Comparison of ENCODE assay signal across 29 cellular contexts in the genomic region with DNA sequence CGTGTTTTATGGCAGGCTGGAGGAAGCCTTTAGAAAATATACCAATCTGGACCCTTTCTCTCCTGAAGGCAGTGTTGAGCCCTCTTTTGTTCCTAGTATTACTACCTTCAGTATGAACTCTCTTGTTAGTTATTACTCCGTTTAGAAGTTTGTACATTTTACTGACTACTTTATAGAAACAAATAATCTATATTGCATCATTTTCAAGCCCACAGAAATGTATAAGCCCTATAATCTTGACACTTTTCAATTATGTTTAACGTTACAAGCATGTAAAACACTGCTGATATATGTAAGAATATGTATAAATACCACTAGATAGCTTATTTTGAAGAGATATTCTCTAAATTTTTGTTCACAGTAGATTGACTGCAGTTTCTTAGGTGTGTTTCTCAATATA.
"Had no signal": no experiment of that assay in that cellular context is flagged by ENCODE, and none has a peak within 500 bp of the region (broad histone marks: within the 10 kb centered on the region; RNA-seq: fewer than 3 reads in every experiment).

No MANE protein-coding gene starts in this region.

- H3K4me3 Mint-ChIP-seq: dendritic cell treated with granulocyte-macrophage colony-stimulating factor and Interleukin-4, amounts not matched to agents 40 ng/mL and 50 ng/mL, for 4 days; effector memory CD8-positive, alpha-beta T cell; endodermal cell had no signal

- H3K27me3 ChIP-seq: colonic mucosa, dorsolateral prefrontal cortex, esophagus muscularis mucosa, esophagus squamous epithelium, foreskin keratinocyte, gastrocnemius medialis, gastroesophageal sphincter, heart left ventricle, heart right ventricle had no signal

- H3K9me3 ChIP-seq: colonic mucosa, esophagus muscularis mucosa, esophagus squamous epithelium, gastrocnemius medialis, gastroesophageal sphincter had no signal

- DNase-seq: colonic mucosa; cortex of kidney; dermis blood vessel endothelial cell; dorsolateral prefrontal cortex; effector CD4-positive, alpha-beta T cell; effector CD8-positive, alpha-beta T cell; effector memory CD4-positive, alpha-beta T cell; effector memory CD8-positive, alpha-beta T cell; endodermal cell; erythroblast; esophagus squamous epithelium; foreskin fibroblast; foreskin keratinocyte; foreskin melanocyte; gastrocnemius medialis; glutamatergic neuron; head of caudate nucleus; heart left ventricle; heart right ventricle had no signal

- H3K4me3 ChIP-seq: colonic mucosa, coronary artery, dorsolateral prefrontal cortex, esophagus muscularis mucosa, esophagus squamous epithelium, gastrocnemius medialis, gastroesophageal sphincter, heart left ventricle, heart right ventricle had no signal

- ATAC-seq: effector memory CD8-positive, alpha-beta T cell; esophagus mucosa; foreskin keratinocyte; gastrocnemius medialis; gastroesophageal sphincter; heart left ventricle; heart right ventricle had no signal

- H3K4me1 Mint-ChIP-seq: endodermal cell had no signal

- H3K9me3 Mint-ChIP-seq: effector memory CD8-positive, alpha-beta T cell had no signal

- H3K27me3 Mint-ChIP-seq: dendritic cell treated with granulocyte-macrophage colony-stimulating factor and Interleukin-4, amounts not matched to agents 40 ng/mL and 50 ng/mL, for 4 days; effector memory CD8-positive, alpha-beta T cell had no signal

- FAIRE-seq: colon, endometrium, endothelial cell of umbilical vein, frontal cortex had no signal

- H3K27ac Mint-ChIP-seq: dendritic cell treated with granulocyte-macrophage colony-stimulating factor and Interleukin-4, amounts not matched to agents 40 ng/mL and 50 ng/mL, for 4 days; effector memory CD8-positive, alpha-beta T cell; endodermal cell had no signal

- H3K27ac ChIP-seq: colonic mucosa, coronary artery, dorsolateral prefrontal cortex, epithelial cell of prostate, esophagus muscularis mucosa, esophagus squamous epithelium, foreskin keratinocyte, gastrocnemius medialis, gastroesophageal sphincter, heart left ventricle, heart right ventricle had no signal

- H3K4me1 ChIP-seq: colonic mucosa, esophagus muscularis mucosa, esophagus squamous epithelium, gastroesophageal sphincter, heart left ventricle, heart right ventricle had no signal
